ENCODE assay signal across 8 cellular contexts in genomic region chr17:2053380-2054261, GRCh38. TPM values are rescaled to one million over a fixed set of nuclear protein-coding genes. Genes with fewer than 3 reads are reported as not detected.
DNase-seq lines count a peak whose midpoint lies in the region; ATAC-seq, FAIRE-seq and TF ChIP-seq lines count a peak whose summit lies in the region.

No MANE protein-coding gene starts in this region.

- H3K4me2 ChIP-seq in BLaER1 = peak overlapping the region; percentile 100

- no peak for TF ChIP-seq POLR2A in prostate gland (IDR thresholded peaks at IDR 0.05)

- TF ChIP-seq CTCF in prostate gland (IDR thresholded peaks at IDR 0.05) = peak in 3 of 4 experiments; percentile 46 to 83 (median 76)

- H3K9ac ChIP-seq in BLaER1 (no peak overlapping the region), SK-N-MC (ENCODE audit: insufficient read length) (no peak overlapping the region)

- H3K36me3 Mint-ChIP-seq in activated naive CD8-positive, alpha-beta T cell = no peaks in the 10 kb centered on the region

- H3K27ac ChIP-seq in BLaER1 = no peak overlapping the region
- no peak overlapping the region for H3K27ac ChIP-seq in SK-N-MC
- H3K27ac ChIP-seq in prostate gland = peak overlapping the region; percentile 77 to 82

- H3K9me3 ChIP-seq in BLaER1 (no peaks in the 10 kb centered on the region), SK-N-MC (ENCODE audit: low read depth, low read length) (no peaks in the 10 kb centered on the region), prostate gland (no peaks in the 10 kb centered on the region)

- H3K9me3 Mint-ChIP-seq in activated naive CD8-positive, alpha-beta T cell (ENCODE audit: low read depth) = no peaks in the 10 kb centered on the region

- no peaks in the 10 kb centered on the region for H3K27me3 Mint-ChIP-seq in activated naive CD8-positive, alpha-beta T cell

- peak overlapping the region; percentile 74 for H3K4me3 ChIP-seq in BLaER1
- H3K4me3 ChIP-seq in SK-N-MC = peak overlapping the region; percentile 78
- H3K4me3 ChIP-seq in prostate gland = peak overlapping the region; percentile 43 to 46

- 12% methylated on average over 54 of the region's 84 CpGs for WGBS in prostate gland

- H3K36me3 ChIP-seq in BLaER1 (peaks cover 12% of the 10 kb centered on the region; the same call in 1 of the 2 replicates), SK-N-MC (ENCODE audit: insufficient read depth, low read length) (no peaks in the 10 kb centered on the region), prostate gland (no peaks in the 10 kb centered on the region)

- intact Hi-C loops in left cardiac atrium (cut with DNase I) = loop anchor here (2.0 kb wide), 2 partner anchors 191 to 229 kb away; no protein-coding TSS in a partner anchor
- intact Hi-C loops in prostate gland (cut with DNase I) = loop anchor here (2.0 to 10.0 kb wide), 4 partner anchors 191 to 341 kb away; partner anchors contain the start of genes SGSM2 and TSR1

- H3K27me3 ChIP-seq in BLaER1 (peaks cover 93% of the 10 kb centered on the region), prostate gland (replicated peaks; ENCODE audit: insufficient read depth) (no peaks in the 10 kb centered on the region)

- ATAC-seq in left cardiac atrium (peak; percentile 2 to 11), HG02973 (IDR thresholded peaks at IDR 0.05; ENCODE audit: unreplicated experiment) (no peak)

- peak overlapping the region; percentile 79 for H3K4me3 Mint-ChIP-seq in activated naive CD8-positive, alpha-beta T cell

- H3K4me1 ChIP-seq in BLaER1 (peaks cover 68% of the 10 kb centered on the region), prostate gland (replicated peaks) (peaks cover 4% of the 10 kb centered on the region)

- H3K27ac Mint-ChIP-seq in activated naive CD8-positive, alpha-beta T cell = peak overlapping the region; percentile 41

- peaks cover 69% of the 10 kb centered on the region for H4K20me1 ChIP-seq in BLaER1

- DNase-seq in HTR-8/SVneo (ENCODE audit: insufficient read length, low spot score) (no peak), SK-N-MC (ENCODE audit: low read depth, low spot score) (no peak), left cardiac atrium (peak; percentile 84), prostate gland (ENCODE audit: low spot score) (peak; percentile 64), middle frontal gyrus (ENCODE audit: extremely low spot score, low spot score) (no peak)

- FAIRE-seq in HTR-8/SVneo (lab: Jason Lieb, UNC) = peak; percentile 81

- peaks cover 22% of the 10 kb centered on the region for H3K4me1 Mint-ChIP-seq in activated naive CD8-positive, alpha-beta T cell (ENCODE audit: low read depth)

RNA-seq across cellular contexts. Expression of gene HIC1, which starts 1.3 kb away (rescaled TPM):
- total RNA-seq in left cardiac atrium (10 to 100 TPM; 20.6 to 22.1 TPM), prostate gland (10 to 100 TPM; 20.5 to 33.1 TPM)

RNA-seq across cellular contexts. Expression of gene OVCA2, which starts 11.8 kb away (rescaled TPM):
- total RNA-seq in left cardiac atrium (10 to 100 TPM; 15.4 to 26.5 TPM), prostate gland (10 to 100 TPM; 52.2 to 57.5 TPM)

RNA-seq across cellular contexts. Expression of gene DPH1, which starts 23.7 kb away (rescaled TPM):
- total RNA-seq in left cardiac atrium (10 to 100 TPM; 21.2 to 30.8 TPM), prostate gland (10 to 100 TPM; 61.4 to 84.1 TPM)

RNA-seq across cellular contexts. Expression of gene RTN4RL1, which starts 28.5 kb away (rescaled TPM):
- 1 to 10 TPM; 6.2 to 7.6 TPM for total RNA-seq in left cardiac atrium
- total RNA-seq in prostate gland = 10 to 100 TPM in 1 of 2 donors, 1 to 10 TPM in 1; 8.3 to 21.5 TPM

Comparison
In these comparisons a context has a peak if more than half of its experiments do, and no peak if none do; other contexts are left out.
1. H3K27ac ChIP-seq: peak in prostate gland (2 of 2); none in BLaER1 (single experiment) and SK-N-MC (single experiment).
2. DNase-seq: peak in left cardiac atrium (single experiment) and prostate gland (single experiment); none in HTR-8/SVneo (single experiment), SK-N-MC (single experiment) and middle frontal gyrus (single experiment).
3. Peak in every context shown above with its lines, with median percentiles within 50 percentile points of each other: H3K4me3 ChIP-seq.